25 cellular contexts compared by ENCODE assay signal in genomic region chr2:225693259-225693658, GRCh38.
DNase-seq lines count a peak whose midpoint lies in the region; ATAC-seq and TF ChIP-seq lines count a peak whose summit lies in the region.
"Had no signal": no experiment of that assay in that cellular context is flagged by ENCODE, and none has a peak within 500 bp of the region (broad histone marks: within the 10 kb centered on the region; RNA-seq: fewer than 3 reads in every experiment).

No MANE protein-coding gene starts in this region.

- no peaks in the 10 kb centered on the region for H3K23me2 ChIP-seq in H9 (ENCODE audit: insufficient read length, low read depth, low read length, poor library complexity, severe bottlenecking)

- intact Hi-C loops in OCI-LY7 (cut with micrococcal nuclease; ENCODE audit: unreplicated experiment): no loop called here

- H2BK20ac ChIP-seq in H9 (ENCODE audit: low read depth, low read length, poor library complexity, severe bottlenecking): no peak overlapping the region

- H3K4me1 ChIP-seq in H9 (ENCODE audit: insufficient read depth, low read length): no peaks in the 10 kb centered on the region
- no peaks in the 10 kb centered on the region for H3K4me1 ChIP-seq in OCI-LY7 (ENCODE audit: insufficient read depth, low read length, poor library complexity, severe bottlenecking)
- no peaks in the 10 kb centered on the region for H3K4me1 ChIP-seq in endodermal cell (ENCODE audit: control insufficient read depth, insufficient read depth, low read length)
- H3K4me1 ChIP-seq in neural progenitor cell: no peaks in the 10 kb centered on the region
- H3K4me1 ChIP-seq: A549 had no signal

- H3K79me1 ChIP-seq in H9 (ENCODE audit: insufficient read depth, low read depth, low read length, poor library complexity, severe bottlenecking): no peaks in the 10 kb centered on the region

- H3K4me2 ChIP-seq in H9 (ENCODE audit: insufficient read depth, insufficient read length, low read length) (no peak overlapping the region), OCI-LY7 (ENCODE audit: low read length) (no peak overlapping the region), neural progenitor cell (no peak overlapping the region)
- H3K4me2 ChIP-seq: A549 had no signal

- H3K36me3 ChIP-seq in OCI-LY7 (ENCODE audit: insufficient read depth, low read length): no peaks in the 10 kb centered on the region
- no peaks in the 10 kb centered on the region for H3K36me3 ChIP-seq in endodermal cell (ENCODE audit: control insufficient read depth, insufficient read depth, low read length)
- no peaks in the 10 kb centered on the region for H3K36me3 ChIP-seq in neural progenitor cell

- H3K14ac ChIP-seq in H9 (ENCODE audit: insufficient read depth, low read length): no peak overlapping the region

- no peak overlapping the region for H4K8ac ChIP-seq in H9 (replicated peaks; ENCODE audit: insufficient read length, low read depth, low read length)

- peak; percentile 46; the same call in 2 of the 3 replicates for TF ChIP-seq CTCF in H9 (conservative IDR thresholded peaks at IDR 0.05)
- peak; percentile 27; the same call in 1 of the 2 replicates for TF ChIP-seq CTCF in OCI-LY7 (conservative IDR thresholded peaks at IDR 0.05; ENCODE audit: low read length)
- TF ChIP-seq CTCF in endodermal cell (conservative IDR thresholded peaks at IDR 0.05): peak; percentile 57
- TF ChIP-seq CTCF in neural progenitor cell (IDR thresholded peaks at IDR 0.05): peak; percentile 33

- H2BK5ac ChIP-seq in H9 (ENCODE audit: insufficient read length, low read length): no peak overlapping the region

- no peak overlapping the region for H3K23ac ChIP-seq in H9 (ENCODE audit: insufficient read length, low read depth, low read length)

- H3K27me3 ChIP-seq in H9 (ENCODE audit: insufficient read depth, low read length) (no peaks in the 10 kb centered on the region), endodermal cell (ENCODE audit: control insufficient read depth, insufficient read depth, low read length, poor library complexity, severe bottlenecking) (no peaks in the 10 kb centered on the region), neural progenitor cell (no peaks in the 10 kb centered on the region)

- H3K27ac ChIP-seq in H9 (ENCODE audit: insufficient read length, low read depth, low read length) (no peak overlapping the region), OCI-LY7 (ENCODE audit: low read depth, low read length, poor library complexity, severe bottlenecking) (no peak overlapping the region), endodermal cell (ENCODE audit: low read depth, low read length) (no peak overlapping the region), neural progenitor cell (no peak overlapping the region)
- H3K27ac ChIP-seq: A549, HL-60, RWPE1, SK-N-MC had no signal

- H4K20me1 ChIP-seq in H9 (ENCODE audit: control insufficient read depth, insufficient read depth, insufficient read length): no peaks in the 10 kb centered on the region
- no peaks in the 10 kb centered on the region for H4K20me1 ChIP-seq in OCI-LY7 (ENCODE audit: insufficient read depth, low read length)
- no peaks in the 10 kb centered on the region for H4K20me1 ChIP-seq in neural progenitor cell (ENCODE audit: low read depth)

- H3K4me3 Mint-ChIP-seq in H9: no peak overlapping the region
- H3K4me3 Mint-ChIP-seq in endodermal cell: no peak overlapping the region
- H3K4me3 Mint-ChIP-seq in neural progenitor cell: no peak overlapping the region
- H3K4me3 Mint-ChIP-seq: CD4-positive, alpha-beta memory T cell had no signal

- POLR2A ChIA-PET in OCI-LY7 (lab: Charles Lee): interaction anchor here (0.5 kb wide), 1 partner anchor 1428 kb away, joined by 4 read pairs; no protein-coding TSS in a partner anchor

- H3T11ph ChIP-seq in H9 (ENCODE audit: low read length): no peak overlapping the region

- no peak overlapping the region for H2BK120ac ChIP-seq in H9 (ENCODE audit: low read depth, low read length, poor library complexity, severe bottlenecking)

- no peak overlapping the region for H3K18ac ChIP-seq in H9 (ENCODE audit: insufficient read length, low read depth, low read length)

- H3K9me3 Mint-ChIP-seq in H9 (no peaks in the 10 kb centered on the region), endodermal cell (no peaks in the 10 kb centered on the region), neural progenitor cell (no peaks in the 10 kb centered on the region)
- H3K9me3 Mint-ChIP-seq: CD4-positive, alpha-beta memory T cell had no signal

- no peaks in the 10 kb centered on the region for H3F3A ChIP-seq in neural progenitor cell (ENCODE audit: low read depth)

- no TSS peak for BruUV-seq in OCI-LY7 (replicated peaks; lab: Mats Ljungman, UMichigan)

- no peaks in the 10 kb centered on the region for H3K79me2 ChIP-seq in H9 (ENCODE audit: insufficient read depth, low read length)
- no peaks in the 10 kb centered on the region for H3K79me2 ChIP-seq in OCI-LY7 (ENCODE audit: insufficient read depth, low read depth, low read length)
- H3K79me2 ChIP-seq in neural progenitor cell (ENCODE audit: low read depth): no peaks in the 10 kb centered on the region

- no peak overlapping the region for H4K5ac ChIP-seq in H9 (ENCODE audit: insufficient read length, low read depth, low read length)

- H2BK15ac ChIP-seq in H9 (ENCODE audit: low read depth, low read length): no peak overlapping the region

- no peak overlapping the region for H3K4ac ChIP-seq in H9 (ENCODE audit: low read depth, low read length)

- WGBS in H9 (ENCODE audit: extremely low coverage, insufficient read length, low lambda C conversion rate): no CpG with 5 or more reads among the region's 5 CpGs
- WGBS in endodermal cell (ENCODE audit: insufficient coverage in 1 of 2, insufficient read length in 1 of 2), 2 experiments: 91% methylated on average over 5 of the region's 5 CpGs; no CpG with 5 or more reads in 1 of the 2 experiments

- CTCF ChIA-PET in OCI-LY7 (lab: Charles Lee; ENCODE audit: unreplicated experiment): no interaction called here

- H3K56ac ChIP-seq in H9 (ENCODE audit: insufficient read length, low read depth, low read length): no peak overlapping the region

- no peak overlapping the region for H4K91ac ChIP-seq in H9 (ENCODE audit: insufficient read length, low read depth, low read length)

- H3K27ac Mint-ChIP-seq in H9 (no peak overlapping the region), endodermal cell (no peak overlapping the region), neural progenitor cell (no peak overlapping the region)
- H3K27ac Mint-ChIP-seq: CD4-positive, alpha-beta memory T cell had no signal

- H3K9me2 ChIP-seq in OCI-LY7 (ENCODE audit: insufficient read depth, low read length): no peaks in the 10 kb centered on the region

- H3K9me3 ChIP-seq in H9 (ENCODE audit: control insufficient read depth, low read depth, low read length): no peaks in the 10 kb centered on the region
- H3K9me3 ChIP-seq in OCI-LY7 (ENCODE audit: low read length): no peaks in the 10 kb centered on the region
- H3K9me3 ChIP-seq in endodermal cell (ENCODE audit: control insufficient read depth, low read length): no peaks in the 10 kb centered on the region
- no peaks in the 10 kb centered on the region for H3K9me3 ChIP-seq in neural progenitor cell (ENCODE audit: low read depth)
- H3K9me3 ChIP-seq: A549 had no signal

- H3K4me1 Mint-ChIP-seq in H9: no peaks in the 10 kb centered on the region
- no peaks in the 10 kb centered on the region for H3K4me1 Mint-ChIP-seq in endodermal cell
- no peaks in the 10 kb centered on the region for H3K4me1 Mint-ChIP-seq in neural progenitor cell
- H3K4me1 Mint-ChIP-seq: CD4-positive, alpha-beta memory T cell had no signal

- H3K4me3 ChIP-seq in OCI-LY7 (ENCODE audit: low read depth, low read length, poor library complexity, severe bottlenecking): no peak overlapping the region
- no peak overlapping the region for H3K4me3 ChIP-seq in endodermal cell (ENCODE audit: low read length)
- no peak overlapping the region for H3K4me3 ChIP-seq in neural progenitor cell
- H3K4me3 ChIP-seq: A549, GM12878, SK-N-MC had no signal

- no peak overlapping the region for H2AK5ac ChIP-seq in H9 (ENCODE audit: insufficient read length, low read length)

- H3K27me3 Mint-ChIP-seq in H9 (ENCODE audit: low read depth) (no peaks in the 10 kb centered on the region), endodermal cell (ENCODE audit: insufficient read depth) (no peaks in the 10 kb centered on the region), neural progenitor cell (ENCODE audit: insufficient read depth, low read depth) (no peaks in the 10 kb centered on the region)

- DNase-seq in H9 (no peak), OCI-LY7 (ENCODE audit: low spot score) (no peak), endodermal cell (no peak), neural progenitor cell (ENCODE audit: low spot score) (no peak), germinal center (ENCODE audit: low spot score) (no peak), foreskin melanocyte (no peak)
- DNase-seq: C1 segment of cervical spinal cord; CD4-positive, alpha-beta memory T cell; COR-L47; GOT3; NCI-H1092; NCI-H1417 treated with DMSO at 0.1 percent for 48 hours; NCI-H187; NCI-H2081 treated with DMSO at 0.1 percent for 48 hours; NCI-H2171; NCI-H524 treated with DMSO at 0.1 percent for 48 hours; NCI-H774; NK-92 treated with Interleukin-12 subunit alpha and Interleukin-12 subunit beta, amount 100 ng/mL, for 24 hours; SHP77 had no signal

- H2AFZ ChIP-seq in H9 (ENCODE audit: low read length) (no peak overlapping the region), OCI-LY7 (ENCODE audit: low read length) (no peak overlapping the region), neural progenitor cell (replicated peaks) (no peak overlapping the region)

- H3K36me3 Mint-ChIP-seq in H9 (ENCODE audit: insufficient read depth in 1 of 3, low read depth in 3 of 3): no peaks in the 10 kb centered on the region
- no peaks in the 10 kb centered on the region for H3K36me3 Mint-ChIP-seq in endodermal cell (ENCODE audit: low read depth)
- H3K36me3 Mint-ChIP-seq in neural progenitor cell: no peaks in the 10 kb centered on the region
- H3K36me3 Mint-ChIP-seq: CD4-positive, alpha-beta memory T cell had no signal

- H3K9ac ChIP-seq in H9 (ENCODE audit: extremely low read depth, insufficient read length, low read length) (no peak overlapping the region), endodermal cell (ENCODE audit: extremely low read depth, low read length, poor library complexity, severe bottlenecking) (no peak overlapping the region), neural progenitor cell (no peak overlapping the region)

- no peak for ATAC-seq in GM19351 (IDR thresholded peaks at IDR 0.05; ENCODE audit: unreplicated experiment)
- ATAC-seq: A549, GM12878 had no signal

- no peak overlapping the region for H2BK12ac ChIP-seq in H9 (ENCODE audit: insufficient read length, low read depth, low read length)
